1 cellular context compared by ENCODE assay signal in the genomic region with DNA sequence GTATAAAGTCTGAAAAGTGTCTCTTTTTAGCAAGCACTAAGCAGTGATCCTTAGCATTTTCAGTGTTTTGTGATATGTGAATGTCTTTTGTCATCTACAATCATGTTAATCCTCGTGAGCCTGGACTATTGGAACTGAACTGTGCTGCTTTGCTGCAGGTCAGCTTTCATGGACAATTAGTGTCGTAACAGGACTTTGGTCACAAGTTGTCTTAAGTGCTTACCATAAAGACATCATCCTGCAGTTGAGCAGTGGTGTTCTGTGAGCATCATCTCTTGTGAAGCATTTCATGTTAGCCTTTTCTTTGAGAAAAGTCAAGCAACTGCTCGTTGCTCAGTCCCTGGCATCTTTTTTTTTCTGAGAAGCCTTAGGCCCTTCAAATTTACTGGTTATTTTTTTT.
TF ChIP-seq lines count a peak whose summit lies in the region.

No MANE protein-coding gene starts in this region.

TF ChIP-seq in HepG2, 621 proteins besides CTCF, POLR2A, EP300 and RAD21 (continued from another document):
- TF ChIP-seq CEBPB (IDR thresholded peaks at IDR 0.05; ENCODE audit: borderline replicate concordance, low read depth, low read length) (peak; percentile 57; the same call in 1 of the 2 replicates), ZNF746 (CRISPR knock-in tag; IDR thresholded peaks at IDR 0.05) (no peak), ZNF326 (CRISPR knock-in tag; IDR thresholded peaks at IDR 0.05; ENCODE audit: borderline replicate concordance) (no peak), PITX1 (CRISPR knock-in tag; IDR thresholded peaks at IDR 0.05) (0 out of 2 replicates have a peak, but pooled peaks have one; percentile 33), SCMH1 (CRISPR knock-in tag; IDR thresholded peaks at IDR 0.05; ENCODE audit: borderline replicate concordance) (no peak)
